ENCODE assay signal across 8 cellular contexts in genomic region chr9:129783516-129784361, GRCh38. TPM values are rescaled to one million over a fixed set of nuclear protein-coding genes. Genes with fewer than 3 reads are reported as not detected.
DNase-seq lines count a peak whose midpoint lies in the region; ATAC-seq and TF ChIP-seq lines count a peak whose summit lies in the region.

No MANE protein-coding gene starts in this region.

- peaks cover 3% of the 10 kb centered on the region for H3K4me1 Mint-ChIP-seq in activated CD4-positive, alpha-beta memory T cell treated with anti-CD3 and anti-CD28 coated beads, Interleukin-2, amount 10 ng/mL, durations not matched to agents 7 days and 5 days

- H3K14ac ChIP-seq in mesenchymal stem cell (ENCODE audit: low read length in 2 of 2) = no peak overlapping the region

- H3K18ac ChIP-seq in mesenchymal stem cell (ENCODE audit: low read depth in 1 of 2, low read length in 2 of 2) = peak overlapping the region in 1 of 2 experiments; percentile 48

- H3K36me3 Mint-ChIP-seq in activated CD4-positive, alpha-beta memory T cell treated with anti-CD3 and anti-CD28 coated beads, Interleukin-2, amount 10 ng/mL, durations not matched to agents 7 days and 5 days (ENCODE audit: low read depth) = no peaks in the 10 kb centered on the region

- H3K9me3 ChIP-seq in effector memory CD4-positive, alpha-beta T cell (ENCODE audit: control insufficient read depth, low read length) = no peaks in the 10 kb centered on the region
- no peaks in the 10 kb centered on the region for H3K9me3 ChIP-seq in mesenchymal stem cell (ENCODE audit: control insufficient read depth, low read length)

- no peak overlapping the region for H3K23ac ChIP-seq in mesenchymal stem cell (ENCODE audit: low read length in 2 of 2)

- POLR2A ChIA-PET in HEK293T (lab: Yijun Ruan, JAX) = no interaction called here
- POLR2A ChIA-PET in activated CD4-positive, alpha-beta memory T cell treated with anti-CD3 and anti-CD28 coated beads, Interleukin-2, amount 10 ng/mL, durations not matched to agents 7 days and 5 days (lab: Charles Lee) = interaction anchor here (1.1 kb wide), 1 partner anchor 46 kb away, joined by 3 read pairs; no protein-coding TSS in a partner anchor

- 37% methylated on average over 13 of the region's 14 CpGs for WGBS in mesenchymal stem cell

- no peak overlapping the region for H3K4ac ChIP-seq in mesenchymal stem cell (ENCODE audit: low read depth in 1 of 2, low read length in 2 of 2)

- no peak overlapping the region for H3K4me3 Mint-ChIP-seq in activated CD4-positive, alpha-beta memory T cell treated with anti-CD3 and anti-CD28 coated beads, Interleukin-2, amount 10 ng/mL, durations not matched to agents 7 days and 5 days

- peak overlapping the region; percentile 36 for H3K9ac ChIP-seq in mesenchymal stem cell (ENCODE audit: low read length)

- H3K79me1 ChIP-seq in mesenchymal stem cell (replicated peaks; ENCODE audit: low read length, poor library complexity, severe bottlenecking) = no peaks in the 10 kb centered on the region

- H3K4me2 ChIP-seq in mesenchymal stem cell (ENCODE audit: low read length, poor library complexity, severe bottlenecking) = no peak overlapping the region

- no peaks in the 10 kb centered on the region for H3K36me3 ChIP-seq in effector memory CD4-positive, alpha-beta T cell (ENCODE audit: control insufficient read depth, insufficient read depth, low read length)
- no peaks in the 10 kb centered on the region for H3K36me3 ChIP-seq in mesenchymal stem cell (ENCODE audit: control insufficient read depth in 1 of 2, insufficient read depth in 2 of 2, low read depth in 1 of 2, low read length in 2 of 2)

- H3K27me3 Mint-ChIP-seq in activated CD4-positive, alpha-beta memory T cell treated with anti-CD3 and anti-CD28 coated beads, Interleukin-2, amount 10 ng/mL, durations not matched to agents 7 days and 5 days = peaks cover 30% of the 10 kb centered on the region

- peak overlapping the region in 1 of 2 experiments; percentile 75 for H2BK12ac ChIP-seq in mesenchymal stem cell (ENCODE audit: low read length in 2 of 2)

- no peaks in the 10 kb centered on the region for H3K27me3 ChIP-seq in effector memory CD4-positive, alpha-beta T cell (replicated peaks; ENCODE audit: control insufficient read depth, insufficient read depth, low read length, poor library complexity, severe bottlenecking)
- H3K27me3 ChIP-seq in mesenchymal stem cell (ENCODE audit: control insufficient read depth in 1 of 2, insufficient read depth in 1 of 2, low read length in 2 of 2) = peaks cover 5 to 24% of the 10 kb centered on the region in 2 experiments

- no peak overlapping the region for H3K4me3 ChIP-seq in effector memory CD4-positive, alpha-beta T cell (ENCODE audit: insufficient read depth, low read depth, low read length, poor library complexity, severe bottlenecking)
- no peak overlapping the region for H3K4me3 ChIP-seq in mesenchymal stem cell (ENCODE audit: insufficient read depth in 1 of 2, low read depth in 1 of 2, low read length in 2 of 2)

- no peaks in the 10 kb centered on the region for H3K4me1 ChIP-seq in effector memory CD4-positive, alpha-beta T cell (ENCODE audit: control insufficient read depth, insufficient read depth, low read length, poor library complexity, severe bottlenecking)
- H3K4me1 ChIP-seq in mesenchymal stem cell (ENCODE audit: control insufficient read depth, insufficient read depth, low read depth, low read length) = peaks cover 2% of the 10 kb centered on the region

- CTCF ChIA-PET in HEK293T (lab: Yijun Ruan, JAX) = interaction anchor here (0.6 to 1.3 kb wide), 4 partner anchors 46 to 1063 kb away, joined by 5 to 8 read pairs (median 6); no protein-coding TSS in a partner anchor
- CTCF ChIA-PET in activated CD4-positive, alpha-beta memory T cell treated with anti-CD3 and anti-CD28 coated beads, Interleukin-2, amount 10 ng/mL, durations not matched to agents 7 days and 5 days (lab: Charles Lee) = interaction anchor here (0.7 to 5.0 kb wide), 14 partner anchors 11 to 652 kb away, joined by 3 to 47 read pairs (median 4); partner anchors contain the start of gene PTGES

- H4K8ac ChIP-seq in mesenchymal stem cell (ENCODE audit: low read length) = no peak overlapping the region

- no peak overlapping the region for H2AFZ ChIP-seq in mesenchymal stem cell (ENCODE audit: low read depth, low read length)

- H2AK5ac ChIP-seq in mesenchymal stem cell (ENCODE audit: low read length, severe bottlenecking) = no peak overlapping the region

- no peak overlapping the region for H2BK5ac ChIP-seq in mesenchymal stem cell (ENCODE audit: low read depth, low read length, poor library complexity, severe bottlenecking)

- H4K91ac ChIP-seq in mesenchymal stem cell (ENCODE audit: low read length) = no peak overlapping the region

- DNase-seq in HEK293T (ENCODE audit: extremely low spot score) (peak; percentile 87), NCI-H774 (lab: John Stamatoyannopoulos, UW) (peak; percentile 68), mesenchymal stem cell (peak; percentile 77)
- peak; percentile 74 for DNase-seq in activated CD4-positive, alpha-beta memory T cell treated with anti-CD3 and anti-CD28 coated beads, Interleukin-2, amount 10 ng/mL, durations not matched to agents 7 days and 5 days
- DNase-seq in effector memory CD4-positive, alpha-beta T cell = peak; percentile 38 to 51 (median 45)
- peak; percentile 46 to 55 for DNase-seq in stimulated activated CD8-positive, alpha-beta memory T cell treated with anti-CD3 and anti-CD28 coated beads, Interleukin-15, amount 100 ng/mL, for 48 hours (ENCODE audit: low read depth in 2 of 2)

- TF ChIP-seq CTCF in C4-2B (conservative IDR thresholded peaks at IDR 0.05) = peak; percentile 94

- H2BK15ac ChIP-seq in mesenchymal stem cell (ENCODE audit: low read depth, poor library complexity, severe bottlenecking) = peak overlapping the region; percentile 67

- no peak for ATAC-seq in HG03108 (IDR thresholded peaks at IDR 0.05; ENCODE audit: unreplicated experiment)

- no peaks in the 10 kb centered on the region for H3K9me3 Mint-ChIP-seq in activated CD4-positive, alpha-beta memory T cell treated with anti-CD3 and anti-CD28 coated beads, Interleukin-2, amount 10 ng/mL, durations not matched to agents 7 days and 5 days

- H3K27ac Mint-ChIP-seq in activated CD4-positive, alpha-beta memory T cell treated with anti-CD3 and anti-CD28 coated beads, Interleukin-2, amount 10 ng/mL, durations not matched to agents 7 days and 5 days = no peak overlapping the region

- peak overlapping the region; percentile 15 for H2BK120ac ChIP-seq in mesenchymal stem cell (ENCODE audit: low read depth, low read length)

- H3K27ac ChIP-seq in C4-2B (no peak overlapping the region), mesenchymal stem cell (ENCODE audit: low read length, poor library complexity, severe bottlenecking) (no peak overlapping the region)
- no peak overlapping the region for H3K27ac ChIP-seq in effector memory CD4-positive, alpha-beta T cell (ENCODE audit: insufficient read depth, low read length, poor library complexity, severe bottlenecking)

TF ChIP-seq in HEK293T, 16 proteins besides CTCF, POLR2A, EP300 and RAD21:
- TF ChIP-seq SUZ12 (IDR thresholded peaks at IDR 0.05) (no peak), FOXA1 (IDR thresholded peaks at IDR 0.05) (no peak), CTBP1 (IDR thresholded peaks at IDR 0.05; ENCODE audit: borderline replicate concordance) (no peak), SP1 (IDR thresholded peaks at IDR 0.05) (no peak), FOXM1 (IDR thresholded peaks at IDR 0.05; ENCODE audit: borderline replicate concordance) (no peak), PKNOX1 (IDR thresholded peaks at IDR 0.05) (no peak), HDGF (IDR thresholded peaks at IDR 0.05; ENCODE audit: borderline replicate concordance) (no peak), BHLHE40 (IDR thresholded peaks at IDR 0.05; ENCODE audit: borderline replicate concordance) (no peak), NFRKB (IDR thresholded peaks at IDR 0.05) (no peak)

RNA-seq across cellular contexts. Expression of gene TOR1B, which starts 19.2 kb away (rescaled TPM):
- 10 to 100 TPM; 29.0 to 30.8 TPM for total RNA-seq in activated CD4-positive, alpha-beta memory T cell treated with anti-CD3 and anti-CD28 coated beads, Interleukin-2, amount 10 ng/mL, durations not matched to agents 7 days and 5 days
- 30.4 TPM for polyA plus RNA-seq in mesenchymal stem cell (2013, experiment 1 of 2)
- 33.2 TPM for polyA plus RNA-seq in mesenchymal stem cell (2013, experiment 2 of 2)

RNA-seq across cellular contexts. Expression of gene PTGES, which starts 30.9 kb away (rescaled TPM):
- total RNA-seq in activated CD4-positive, alpha-beta memory T cell treated with anti-CD3 and anti-CD28 coated beads, Interleukin-2, amount 10 ng/mL, durations not matched to agents 7 days and 5 days = not detected
- polyA plus RNA-seq in mesenchymal stem cell (2013, experiment 1 of 2) = 9.1 TPM
- 8.7 TPM for polyA plus RNA-seq in mesenchymal stem cell (2013, experiment 2 of 2)

RNA-seq across cellular contexts. Expression of gene TOR1A, which starts 40.2 kb away (rescaled TPM):
- 10 to 100 TPM; 54.6 to 56.9 TPM for total RNA-seq in activated CD4-positive, alpha-beta memory T cell treated with anti-CD3 and anti-CD28 coated beads, Interleukin-2, amount 10 ng/mL, durations not matched to agents 7 days and 5 days
- polyA plus RNA-seq in mesenchymal stem cell (2013, experiment 1 of 2) = 62.4 TPM
- 62.2 TPM for polyA plus RNA-seq in mesenchymal stem cell (2013, experiment 2 of 2)

RNA-seq across cellular contexts. Expression of gene C9orf78, which starts 51.3 kb away (rescaled TPM):
- 10 to 100 TPM; 61.6 to 66.2 TPM for total RNA-seq in activated CD4-positive, alpha-beta memory T cell treated with anti-CD3 and anti-CD28 coated beads, Interleukin-2, amount 10 ng/mL, durations not matched to agents 7 days and 5 days
- polyA plus RNA-seq in mesenchymal stem cell (2013, experiment 1 of 2) = 36.7 TPM
- 38.1 TPM for polyA plus RNA-seq in mesenchymal stem cell (2013, experiment 2 of 2)

RNA-seq across cellular contexts. Expression of gene USP20, which starts 51.5 kb away (rescaled TPM):
- total RNA-seq in activated CD4-positive, alpha-beta memory T cell treated with anti-CD3 and anti-CD28 coated beads, Interleukin-2, amount 10 ng/mL, durations not matched to agents 7 days and 5 days = 10 to 100 TPM; 86.4 to 87.6 TPM
- polyA plus RNA-seq in mesenchymal stem cell (2013, experiment 1 of 2) = 7.6 TPM
- polyA plus RNA-seq in mesenchymal stem cell (2013, experiment 2 of 2) = 7.5 TPM
